In the genomic region with DNA sequence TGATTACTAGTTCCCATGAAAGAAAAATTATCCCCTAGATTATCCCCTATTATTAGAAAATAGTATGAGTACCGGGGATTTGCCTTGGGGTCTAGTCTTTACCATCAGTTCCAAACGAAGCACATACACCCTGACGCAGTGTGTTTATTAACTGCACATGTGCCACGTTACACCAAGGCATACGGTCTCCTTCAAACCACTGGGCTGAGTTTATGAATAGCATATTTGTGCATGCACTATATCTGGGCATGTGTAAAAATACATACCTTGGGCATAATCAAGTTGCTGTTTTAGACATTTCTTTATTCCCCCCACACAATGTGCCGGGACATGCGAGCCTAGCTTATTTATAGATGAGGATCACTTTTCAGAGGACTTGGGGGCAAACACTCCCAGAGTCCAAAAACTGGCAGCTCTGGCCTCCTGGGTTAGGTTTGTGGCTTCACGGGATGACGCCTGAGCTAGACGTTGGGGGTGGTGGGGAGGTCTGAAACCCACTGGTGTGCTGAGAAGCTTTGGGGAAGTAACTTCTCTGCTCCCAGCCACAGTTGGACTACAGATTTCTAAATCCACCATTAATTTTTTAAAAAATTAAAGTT, we compare ENCODE assay signal across 1 cellular context.
A peak's percentile ranks its signal among the peaks of the same experiment; 100 is the strongest.
TF ChIP-seq lines count a peak whose summit lies in the region.

No MANE protein-coding gene starts in this region.

TF ChIP-seq in GM12878, 131 proteins besides CTCF, POLR2A, EP300 and RAD21 (continues in another document):
- TF ChIP-seq HDGF (IDR thresholded peaks at IDR 0.05) (no peak), SREBF2 (IDR thresholded peaks at IDR 0.05; ENCODE audit: low read length) (no peak), EZH2 (IDR thresholded peaks at IDR 0.05; ENCODE audit: borderline replicate concordance, control insufficient read depth, low read depth, low read length) (no peak), E2F4 (IDR thresholded peaks at IDR 0.05; ENCODE audit: low read depth, low read length) (no peak), RBBP5 (conservative IDR thresholded peaks at IDR 0.05) (no peak), KDM1A (IDR thresholded peaks at IDR 0.05; ENCODE audit: borderline replicate concordance) (no peak), BCLAF1 (IDR thresholded peaks at IDR 0.05) (no peak), WRNIP1 (IDR thresholded peaks at IDR 0.05; ENCODE audit: borderline replicate concordance, low read depth, low read length) (no peak), POLR2AphosphoS5 (IDR thresholded peaks at IDR 0.05; ENCODE audit: low read length) (no peak), TCF3 (IDR thresholded peaks at IDR 0.05; ENCODE audit: borderline replicate concordance, insufficient read depth, low read depth, low read length) (no peak), SMARCA5 (IDR thresholded peaks at IDR 0.05) (no peak), KAT2A (conservative IDR thresholded peaks at IDR 0.05; ENCODE audit: control insufficient read depth, low read depth, low read length) (no peak), HSF1 (IDR thresholded peaks at IDR 0.05; ENCODE audit: low read depth, low read length) (no peak), TBL1XR1 (IDR thresholded peaks at IDR 0.05; ENCODE audit: low read depth, low read length) (no peak), IKZF1 (conservative IDR thresholded peaks at IDR 0.05) (peak; percentile 43), NR2F1 (conservative IDR thresholded peaks at IDR 0.05) (no peak), IKZF2 (IDR thresholded peaks at IDR 0.05) (peak; percentile 15 to 21; a peak in 1 of 4 replicates), ZBTB4 (CRISPR knock-in tag; IDR thresholded peaks at IDR 0.05) (no peak), PAX8 (IDR thresholded peaks at IDR 0.05) (no peak), POU2F2 (IDR thresholded peaks at IDR 0.05; ENCODE audit: borderline replicate concordance, low read depth, low read length) (no peak), YY1 (IDR thresholded peaks at IDR 0.05; ENCODE audit: low read depth, low read length) (no peak), ZNF24 (IDR thresholded peaks at IDR 0.05) (no peak), USF2 (IDR thresholded peaks at IDR 0.05; ENCODE audit: borderline replicate concordance, low read depth, low read length) (no peak), ATF7 (IDR thresholded peaks at IDR 0.05; ENCODE audit: low read depth) (no peak), HCFC1 (IDR thresholded peaks at IDR 0.05; ENCODE audit: low read length) (no peak), BHLHE40 (IDR thresholded peaks at IDR 0.05; ENCODE audit: borderline replicate concordance in 1 of 2, low read depth in 2 of 2, low read length in 1 of 2) (peak in 1 of 2 experiments; percentile 23; a peak in 1 of 4 replicates), SMC3 (IDR thresholded peaks at IDR 0.05; ENCODE audit: borderline replicate concordance, low read length) (no peak), DPF2 (IDR thresholded peaks at IDR 0.05) (0 out of 2 replicates have a peak, but pooled peaks have one; percentile 29), CBFB (IDR thresholded peaks at IDR 0.05; ENCODE audit: low read depth) (no peak), HDAC6 (IDR thresholded peaks at IDR 0.05; ENCODE audit: unreplicated experiment) (no peak), TCF7 (IDR thresholded peaks at IDR 0.05; ENCODE audit: borderline replicate concordance) (no peak), CHD2 (IDR thresholded peaks at IDR 0.05; ENCODE audit: borderline replicate concordance, low read depth, low read length) (0 out of 2 replicates have a peak, but pooled peaks have one; percentile 14), ELK1 (IDR thresholded peaks at IDR 0.05; ENCODE audit: low read depth, low read length) (no peak), MEF2B (IDR thresholded peaks at IDR 0.05; ENCODE audit: partially characterized antibody, poor library complexity, severe bottlenecking) (no peak), ZSCAN29 (IDR thresholded peaks at IDR 0.05) (no peak), BMI1 (IDR thresholded peaks at IDR 0.05; ENCODE audit: borderline replicate concordance) (no peak)
- TF ChIP-seq, protein P1, sequence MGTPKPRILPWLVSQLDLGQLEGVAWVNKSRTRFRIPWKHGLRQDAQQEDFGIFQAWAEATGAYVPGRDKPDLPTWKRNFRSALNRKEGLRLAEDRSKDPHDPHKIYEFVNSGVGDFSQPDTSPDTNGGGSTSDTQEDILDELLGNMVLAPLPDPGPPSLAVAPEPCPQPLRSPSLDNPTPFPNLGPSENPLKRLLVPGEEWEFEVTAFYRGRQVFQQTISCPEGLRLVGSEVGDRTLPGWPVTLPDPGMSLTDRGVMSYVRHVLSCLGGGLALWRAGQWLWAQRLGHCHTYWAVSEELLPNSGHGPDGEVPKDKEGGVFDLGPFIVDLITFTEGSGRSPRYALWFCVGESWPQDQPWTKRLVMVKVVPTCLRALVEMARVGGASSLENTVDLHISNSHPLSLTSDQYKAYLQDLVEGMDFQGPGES (IDR thresholded peaks at IDR 0.05), result no peak
- TF ChIP-seq, protein P2, sequence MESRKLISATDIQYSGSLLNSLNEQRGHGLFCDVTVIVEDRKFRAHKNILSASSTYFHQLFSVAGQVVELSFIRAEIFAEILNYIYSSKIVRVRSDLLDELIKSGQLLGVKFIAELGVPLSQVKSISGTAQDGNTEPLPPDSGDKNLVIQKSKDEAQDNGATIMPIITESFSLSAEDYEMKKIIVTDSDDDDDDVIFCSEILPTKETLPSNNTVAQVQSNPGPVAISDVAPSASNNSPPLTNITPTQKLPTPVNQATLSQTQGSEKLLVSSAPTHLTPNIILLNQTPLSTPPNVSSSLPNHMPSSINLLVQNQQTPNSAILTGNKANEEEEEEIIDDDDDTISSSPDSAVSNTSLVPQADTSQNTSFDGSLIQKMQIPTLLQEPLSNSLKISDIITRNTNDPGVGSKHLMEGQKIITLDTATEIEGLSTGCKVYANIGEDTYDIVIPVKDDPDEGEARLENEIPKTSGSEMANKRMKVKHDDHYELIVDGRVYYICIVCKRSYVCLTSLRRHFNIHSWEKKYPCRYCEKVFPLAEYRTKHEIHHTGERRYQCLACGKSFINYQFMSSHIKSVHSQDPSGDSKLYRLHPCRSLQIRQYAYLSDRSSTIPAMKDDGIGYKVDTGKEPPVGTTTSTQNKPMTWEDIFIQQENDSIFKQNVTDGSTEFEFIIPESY (IDR thresholded peaks at IDR 0.05), result no peak
- TF ChIP-seq, protein P3, sequence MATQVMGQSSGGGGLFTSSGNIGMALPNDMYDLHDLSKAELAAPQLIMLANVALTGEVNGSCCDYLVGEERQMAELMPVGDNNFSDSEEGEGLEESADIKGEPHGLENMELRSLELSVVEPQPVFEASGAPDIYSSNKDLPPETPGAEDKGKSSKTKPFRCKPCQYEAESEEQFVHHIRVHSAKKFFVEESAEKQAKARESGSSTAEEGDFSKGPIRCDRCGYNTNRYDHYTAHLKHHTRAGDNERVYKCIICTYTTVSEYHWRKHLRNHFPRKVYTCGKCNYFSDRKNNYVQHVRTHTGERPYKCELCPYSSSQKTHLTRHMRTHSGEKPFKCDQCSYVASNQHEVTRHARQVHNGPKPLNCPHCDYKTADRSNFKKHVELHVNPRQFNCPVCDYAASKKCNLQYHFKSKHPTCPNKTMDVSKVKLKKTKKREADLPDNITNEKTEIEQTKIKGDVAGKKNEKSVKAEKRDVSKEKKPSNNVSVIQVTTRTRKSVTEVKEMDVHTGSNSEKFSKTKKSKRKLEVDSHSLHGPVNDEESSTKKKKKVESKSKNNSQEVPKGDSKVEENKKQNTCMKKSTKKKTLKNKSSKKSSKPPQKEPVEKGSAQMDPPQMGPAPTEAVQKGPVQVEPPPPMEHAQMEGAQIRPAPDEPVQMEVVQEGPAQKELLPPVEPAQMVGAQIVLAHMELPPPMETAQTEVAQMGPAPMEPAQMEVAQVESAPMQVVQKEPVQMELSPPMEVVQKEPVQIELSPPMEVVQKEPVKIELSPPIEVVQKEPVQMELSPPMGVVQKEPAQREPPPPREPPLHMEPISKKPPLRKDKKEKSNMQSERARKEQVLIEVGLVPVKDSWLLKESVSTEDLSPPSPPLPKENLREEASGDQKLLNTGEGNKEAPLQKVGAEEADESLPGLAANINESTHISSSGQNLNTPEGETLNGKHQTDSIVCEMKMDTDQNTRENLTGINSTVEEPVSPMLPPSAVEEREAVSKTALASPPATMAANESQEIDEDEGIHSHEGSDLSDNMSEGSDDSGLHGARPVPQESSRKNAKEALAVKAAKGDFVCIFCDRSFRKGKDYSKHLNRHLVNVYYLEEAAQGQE (IDR thresholded peaks at IDR 0.05; ENCODE audit: low read depth, low read length), result no peak
- TF ChIP-seq, protein P4, sequence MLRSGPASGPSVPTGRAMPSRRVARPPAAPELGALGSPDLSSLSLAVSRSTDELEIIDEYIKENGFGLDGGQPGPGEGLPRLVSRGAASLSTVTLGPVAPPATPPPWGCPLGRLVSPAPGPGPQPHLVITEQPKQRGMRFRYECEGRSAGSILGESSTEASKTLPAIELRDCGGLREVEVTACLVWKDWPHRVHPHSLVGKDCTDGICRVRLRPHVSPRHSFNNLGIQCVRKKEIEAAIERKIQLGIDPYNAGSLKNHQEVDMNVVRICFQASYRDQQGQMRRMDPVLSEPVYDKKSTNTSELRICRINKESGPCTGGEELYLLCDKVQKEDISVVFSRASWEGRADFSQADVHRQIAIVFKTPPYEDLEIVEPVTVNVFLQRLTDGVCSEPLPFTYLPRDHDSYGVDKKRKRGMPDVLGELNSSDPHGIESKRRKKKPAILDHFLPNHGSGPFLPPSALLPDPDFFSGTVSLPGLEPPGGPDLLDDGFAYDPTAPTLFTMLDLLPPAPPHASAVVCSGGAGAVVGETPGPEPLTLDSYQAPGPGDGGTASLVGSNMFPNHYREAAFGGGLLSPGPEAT (IDR thresholded peaks at IDR 0.05; ENCODE audit: low read depth), result no peak
